Comparison of ENCODE assay signal across 20 cellular contexts in genomic region chr14:64686216-64686615, GRCh38.
"Had no signal": no experiment of that assay in that cellular context is flagged by ENCODE, and none has a peak within 500 bp of the region (broad histone marks: within the 10 kb centered on the region; RNA-seq: fewer than 3 reads in every experiment).

No MANE protein-coding gene starts in this region.

- DNase-seq: activated CD4-positive, alpha-beta T cell treated with anti-CD3 and anti-CD28 coated beads, Interleukin-2, amount 50 U/mL, for 4 hours; activated T-cell treated with anti-CD3 and anti-CD28 coated beads for 4 hours; dermis blood vessel endothelial cell; foreskin fibroblast; islet precursor cell; midbrain; stimulated activated CD4-positive, alpha-beta T cell treated with anti-CD3 and anti-CD28 coated beads, Interleukin-15, amount 100 ng/mL, for 24 hours; stimulated activated CD4-positive, alpha-beta T cell treated with anti-CD3 and anti-CD28 coated beads, Interleukin-2, amount 100 ng/mL, for 48 hours; stomach; SW 1271 had no signal

- H3K27ac Mint-ChIP-seq: activated naive CD8-positive, alpha-beta T cell had no signal

- H2AFZ ChIP-seq: hepatocyte had no signal

- H3K36me3 ChIP-seq: cardiac muscle cell, prostate gland, right atrium auricular region, stomach, thoracic aorta, WERI-Rb-1 had no signal

- H3K36me3 Mint-ChIP-seq: activated naive CD8-positive, alpha-beta T cell had no signal

- H3K4me1 ChIP-seq: prostate gland had no signal

- H3K27me3 ChIP-seq: cardiac muscle cell, hepatocyte, right atrium auricular region, stomach had no signal

- H3K4me3 Mint-ChIP-seq: activated naive CD8-positive, alpha-beta T cell had no signal

- H3K79me2 ChIP-seq: hepatocyte had no signal

- H3K9me3 ChIP-seq: prostate gland, right atrium auricular region, stomach, thoracic aorta had no signal

- H3K27ac ChIP-seq: cardiac muscle cell, epithelial cell of prostate, hepatocyte, prostate gland, right atrium auricular region, skin epidermis, stomach, thoracic aorta, WERI-Rb-1 had no signal

- H3K4me3 ChIP-seq: cardiac muscle cell, hepatocyte, lung, prostate gland, right atrium auricular region, skin epidermis, stomach, thoracic aorta had no signal

- H3K4me2 ChIP-seq: hepatocyte had no signal
